Comparison of ENCODE assay signal across 28 cellular contexts in the genomic region with DNA sequence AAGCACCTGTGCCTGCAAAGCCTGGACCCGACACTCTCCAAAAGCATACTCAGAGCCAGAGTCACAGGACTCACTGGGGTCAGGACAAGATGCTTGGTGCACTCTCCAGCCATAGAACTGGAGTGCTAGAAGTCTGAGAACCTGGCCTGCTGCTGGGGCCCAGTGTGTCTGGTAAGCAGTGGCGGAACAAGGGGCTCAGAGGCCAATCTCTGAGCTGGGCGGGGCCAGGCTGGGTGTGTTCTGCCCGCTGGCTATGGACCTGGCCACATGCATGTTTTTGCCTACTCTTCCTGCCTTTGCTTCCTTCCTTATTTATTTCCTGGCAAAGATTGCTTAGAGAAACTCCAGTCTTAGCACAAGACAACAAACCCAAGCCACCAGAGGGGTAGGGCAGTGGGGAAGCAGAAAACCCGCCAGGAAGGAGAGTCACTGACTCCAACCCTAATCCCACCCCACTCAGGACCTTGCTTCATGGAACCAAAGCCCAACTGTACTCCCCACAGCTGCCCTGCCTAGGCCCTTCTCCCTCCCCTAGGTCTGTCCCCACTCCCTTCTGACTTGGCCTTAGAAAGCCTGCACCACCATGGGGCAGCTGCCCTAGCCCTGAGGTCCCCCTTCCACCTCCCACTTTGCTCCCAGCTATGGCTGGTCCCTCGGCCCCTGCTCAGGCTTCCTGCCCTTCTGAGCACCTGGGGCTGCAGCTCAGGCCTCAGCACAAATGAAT.
"Had no signal": no experiment of that assay in that cellular context is flagged by ENCODE, and none has a peak within 500 bp of the region (broad histone marks: within the 10 kb centered on the region; RNA-seq: fewer than 3 reads in every experiment).

No MANE protein-coding gene starts in this region.

- ATAC-seq: gastroesophageal sphincter; left cardiac atrium; pancreas; psoas muscle; stimulated activated naive CD8-positive, alpha-beta T cell treated with anti-CD3 and anti-CD28 coated beads, Interleukin-15, Interleukin-2, amounts not matched to agents 100 U/mL and 50 U/mL, for 24 hours had no signal

- H3K9me3 Mint-ChIP-seq: activated CD4-positive, alpha-beta memory T cell treated with anti-CD3 and anti-CD28 coated beads for 36 hours; activated CD4-positive, alpha-beta T cell treated with anti-CD3 and anti-CD28 coated beads, Interleukin-2, amount 10 ng/mL, durations not matched to agents 24 days and 14 days; activated naive CD4-positive, alpha-beta T cell treated with anti-CD3 and anti-CD28 coated beads, Interleukin-2, amount 10 ng/mL, durations not matched to agents 7 days and 5 days; activated naive CD8-positive, alpha-beta T cell treated with anti-CD3 and anti-CD28 coated beads, Interleukin-2, amount 10 ng/mL, durations not matched to agents 7 days and 5 days; activated T-helper 1 cell treated with anti-CD3 and anti-CD28 coated beads, Interleukin-12 subunit alpha, Interleukin-12 subunit beta, Interleukin-2, Interleukin-4 antibody, amounts not matched to agents 30 ng/mL and 10 ng/mL and 1 ng/mL, durations not matched to agents 14 hours and 24 hours and 36 hours; brain; mesothelial cell of epicardium; nephron progenitor cell; T-helper 1 cell treated with Interleukin-12 subunit alpha and Interleukin-12 subunit beta and Interleukin-4 antibody, amounts not matched to agents 30 μg/mL and 1 μg/mL, for 36 hours had no signal

- DNase-seq: activated CD4-positive, alpha-beta memory T cell treated with anti-CD3 and anti-CD28 coated beads for 36 hours; activated CD4-positive, alpha-beta T cell treated with anti-CD3 and anti-CD28 coated beads, Interleukin-2, amount 10 ng/mL, durations not matched to agents 24 days and 14 days; activated CD4-positive, CD25-positive, alpha-beta regulatory T cell treated with anti-CD3 and anti-CD28 coated beads, Interleukin-2, amount 50 U/mL, for 72 hours; activated CD8-positive, alpha-beta memory T cell treated with anti-CD3 and anti-CD28 coated beads, Interleukin-2, amount 50 U/mL, for 4 hours; activated effector memory CD4-positive, alpha-beta T cell treated with anti-CD3 and anti-CD28 coated beads, Interleukin-2, amount 50 U/mL, for 16 hours; activated naive CD4-positive, alpha-beta T cell treated with anti-CD3 and anti-CD28 coated beads, Interleukin-2, amount 10 ng/mL, durations not matched to agents 7 days and 5 days; activated naive CD8-positive, alpha-beta T cell treated with anti-CD3 and anti-CD28 coated beads, Interleukin-2, amount 10 ng/mL, durations not matched to agents 7 days and 5 days; activated T-cell treated with anti-CD3 and anti-CD28 coated beads, Interleukin-2, amount 50 U/mL, for 1 hour; cortex of kidney; hippocampal formation; left cardiac atrium; mammary epithelial cell; nephron progenitor cell; pancreas; psoas muscle; stimulated activated naive CD8-positive, alpha-beta T cell treated with anti-CD3 and anti-CD28 coated beads, Interleukin-15, Interleukin-2, amounts not matched to agents 100 U/mL and 50 U/mL, for 24 hours; T-helper 9 cell; trophoblast cell; uterus had no signal

- H3K4me3 ChIP-seq: ascending aorta, cardiac muscle cell, gastroesophageal sphincter, pancreas, psoas muscle, right atrium auricular region, thoracic aorta, uterus had no signal

- H3K36me3 Mint-ChIP-seq: activated CD4-positive, alpha-beta memory T cell treated with anti-CD3 and anti-CD28 coated beads for 36 hours; activated naive CD4-positive, alpha-beta T cell treated with anti-CD3 and anti-CD28 coated beads, Interleukin-2, amount 10 ng/mL, durations not matched to agents 7 days and 5 days; activated naive CD8-positive, alpha-beta T cell treated with anti-CD3 and anti-CD28 coated beads, Interleukin-2, amount 10 ng/mL, durations not matched to agents 7 days and 5 days; mesothelial cell of epicardium had no signal

- H3K36me3 ChIP-seq: ascending aorta, cardiac muscle cell, gastroesophageal sphincter, pancreas, right atrium auricular region, thoracic aorta, uterus had no signal

- H3K4me1 ChIP-seq: pancreas, psoas muscle had no signal

- H3K4me3 Mint-ChIP-seq: activated CD4-positive, alpha-beta memory T cell treated with anti-CD3 and anti-CD28 coated beads for 36 hours; activated CD4-positive, alpha-beta T cell treated with anti-CD3 and anti-CD28 coated beads, Interleukin-2, amount 10 ng/mL, durations not matched to agents 24 days and 14 days; activated naive CD4-positive, alpha-beta T cell treated with anti-CD3 and anti-CD28 coated beads, Interleukin-2, amount 10 ng/mL, durations not matched to agents 7 days and 5 days; activated naive CD8-positive, alpha-beta T cell treated with anti-CD3 and anti-CD28 coated beads, Interleukin-2, amount 10 ng/mL, durations not matched to agents 7 days and 5 days; activated T-helper 1 cell treated with anti-CD3 and anti-CD28 coated beads, Interleukin-12 subunit alpha, Interleukin-12 subunit beta, Interleukin-2, Interleukin-4 antibody, amounts not matched to agents 30 ng/mL and 10 ng/mL and 1 ng/mL, durations not matched to agents 14 hours and 24 hours and 36 hours; brain; mesothelial cell of epicardium; nephron progenitor cell; T-helper 1 cell treated with Interleukin-12 subunit alpha and Interleukin-12 subunit beta and Interleukin-4 antibody, amounts not matched to agents 30 μg/mL and 1 μg/mL, for 36 hours had no signal

- H3K27ac Mint-ChIP-seq: activated CD4-positive, alpha-beta memory T cell treated with anti-CD3 and anti-CD28 coated beads for 36 hours; activated CD4-positive, alpha-beta T cell treated with anti-CD3 and anti-CD28 coated beads, Interleukin-2, amount 10 ng/mL, durations not matched to agents 24 days and 14 days; activated naive CD4-positive, alpha-beta T cell treated with anti-CD3 and anti-CD28 coated beads, Interleukin-2, amount 10 ng/mL, durations not matched to agents 7 days and 5 days; activated naive CD8-positive, alpha-beta T cell treated with anti-CD3 and anti-CD28 coated beads, Interleukin-2, amount 10 ng/mL, durations not matched to agents 7 days and 5 days; activated T-helper 1 cell treated with anti-CD3 and anti-CD28 coated beads, Interleukin-12 subunit alpha, Interleukin-12 subunit beta, Interleukin-2, Interleukin-4 antibody, amounts not matched to agents 30 ng/mL and 10 ng/mL and 1 ng/mL, durations not matched to agents 14 hours and 24 hours and 36 hours; mesothelial cell of epicardium; nephron progenitor cell; T-helper 1 cell treated with Interleukin-12 subunit alpha and Interleukin-12 subunit beta and Interleukin-4 antibody, amounts not matched to agents 30 μg/mL and 1 μg/mL, for 36 hours had no signal

- H3K9me3 ChIP-seq: ascending aorta, gastroesophageal sphincter, pancreas, psoas muscle, right atrium auricular region, thoracic aorta, uterus had no signal

- H3K27ac ChIP-seq: ascending aorta, cardiac muscle cell, gastroesophageal sphincter, pancreas, psoas muscle, right atrium auricular region, thoracic aorta, uterus had no signal

- H3K27me3 ChIP-seq: pancreas, right atrium auricular region had no signal

- H3K4me1 Mint-ChIP-seq: activated CD4-positive, alpha-beta T cell treated with anti-CD3 and anti-CD28 coated beads, Interleukin-2, amount 10 ng/mL, durations not matched to agents 24 days and 14 days; activated naive CD8-positive, alpha-beta T cell treated with anti-CD3 and anti-CD28 coated beads, Interleukin-2, amount 10 ng/mL, durations not matched to agents 7 days and 5 days had no signal
